22 cellular contexts compared by ENCODE assay signal in the genomic region with DNA sequence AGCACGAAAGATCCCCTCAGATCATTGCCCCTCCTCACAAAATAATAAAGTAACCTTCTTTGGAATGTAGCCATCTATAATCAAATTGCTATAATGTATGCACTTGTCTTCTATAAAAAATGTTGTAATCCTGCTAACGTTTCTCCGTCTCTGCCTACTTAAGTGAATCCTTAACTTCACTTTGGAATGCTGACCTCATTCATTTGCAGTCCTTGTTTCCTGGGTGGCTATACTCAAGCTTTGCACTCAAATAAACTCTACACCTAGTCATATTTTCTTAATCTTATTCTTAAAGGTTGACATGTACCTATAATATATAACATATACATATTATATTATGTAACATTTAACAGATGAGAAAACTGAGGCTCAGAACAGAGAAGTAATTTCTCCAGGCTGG.
"Had no signal": no experiment of that assay in that cellular context is flagged by ENCODE, and none has a peak within 500 bp of the region (broad histone marks: within the 10 kb centered on the region; RNA-seq: fewer than 3 reads in every experiment).

No MANE protein-coding gene starts in this region.

- H3K36me3 ChIP-seq: MG63, SJSA1 had no signal

- H3K27ac ChIP-seq: SJSA1, SK-N-MC had no signal

- H3K4me3 ChIP-seq: MG63, SJSA1, SK-N-MC had no signal

- H3K4me1 ChIP-seq: SJSA1 had no signal

- DNase-seq: IMR-90, Karpas-422, KG1, MG63, NCI-H1092, NCI-H1105 treated with DMSO at 0.1 percent for 48 hours, NCI-H1417 treated with DMSO at 0.1 percent for 48 hours, NCI-H146, NCI-H1694 treated with DMSO at 0.1 percent for 48 hours, NCI-H1930, NCI-H2081, NCI-H2107, NCI-H2227 treated with DMSO at 0.1 percent for 48 hours, NCI-H524, NCI-H526 treated with DMSO at 0.1 percent for 48 hours, NCI-H748 treated with DMSO at 0.1 percent for 48 hours, Right ventricle myocardium superior, RPMI8226, SIG-M5 had no signal

- H3K27me3 ChIP-seq: SJSA1 had no signal

- H3K9me3 ChIP-seq: SJSA1 had no signal

- ATAC-seq: HepG2 had no signal
